ENCODE assay signal across 8 cellular contexts in genomic region chr15:50353251-50353998, GRCh38. TPM values are rescaled to one million over a fixed set of nuclear protein-coding genes. Genes with fewer than 3 reads are reported as not detected.
A peak's percentile ranks its signal among the peaks of the same experiment; 100 is the strongest.
DNase-seq lines count a peak whose midpoint lies in the region; ATAC-seq and TF ChIP-seq lines count a peak whose summit lies in the region.

No MANE protein-coding gene starts in this region.

- no peak overlapping the region for H3K56ac ChIP-seq in H9 (ENCODE audit: insufficient read length, low read depth, low read length)

- no peak overlapping the region for H2AK5ac ChIP-seq in H9 (ENCODE audit: insufficient read length, low read length)

- intact Hi-C loops in dorsolateral prefrontal cortex (cut with DNase I), result loop anchor here (10.0 kb wide), 3 partner anchors 331 to 729 kb away; partner anchors contain the start of genes TRPM7 (in 2 of the 2), AP4E1 (in 1 of the 2), DTWD1 (in 1 of the 2) and FAM227B (in 1 of the 2)

- H3K23ac ChIP-seq in H9 (ENCODE audit: insufficient read length, low read depth, low read length), result no peak overlapping the region

- no peaks in the 10 kb centered on the region for H3K27me3 ChIP-seq in H9 (ENCODE audit: insufficient read depth, low read length)
- H3K27me3 ChIP-seq in dorsolateral prefrontal cortex, result no peaks in the 10 kb centered on the region
- no peaks in the 10 kb centered on the region for H3K27me3 ChIP-seq in mucosa of rectum (ENCODE audit: control insufficient read depth in 2 of 2, insufficient read depth in 2 of 2, low read length in 2 of 2)

- WGBS in H9 (ENCODE audit: extremely low coverage, insufficient read length, low lambda C conversion rate), result no CpG with 5 or more reads among the region's 8 CpGs

- H3K27ac Mint-ChIP-seq in H9, result peak overlapping the region; percentile 97 to 99 (median 98)

- no peaks in the 10 kb centered on the region for H3K9me3 ChIP-seq in H9 (ENCODE audit: control insufficient read depth, low read depth, low read length)
- no peaks in the 10 kb centered on the region for H3K9me3 ChIP-seq in mucosa of rectum (ENCODE audit: control insufficient read depth in 2 of 2, low read length in 2 of 2)

- peaks cover 0 to 2% of the 10 kb centered on the region in 2 donors for H3K36me3 ChIP-seq in mucosa of rectum (ENCODE audit: control insufficient read depth in 2 of 2, insufficient read depth in 2 of 2, low read length in 2 of 2)

- H3K4me2 ChIP-seq in H9 (ENCODE audit: insufficient read depth, insufficient read length, low read length), result peak overlapping the region; percentile 89

- peaks cover 45% of the 10 kb centered on the region; the same call in 1 of the 2 replicates for H3K79me2 ChIP-seq in H9 (ENCODE audit: insufficient read depth, low read length)

- H3K4ac ChIP-seq in H9 (ENCODE audit: low read depth, low read length), result peak overlapping the region; percentile 58; the same call in 1 of the 2 replicates

- H3K36me3 Mint-ChIP-seq in H9 (ENCODE audit: insufficient read depth in 1 of 3, low read depth in 3 of 3), result peaks cover 27 to 44% (median 31%) of the 10 kb centered on the region in 3 experiments

- no peak overlapping the region for H2BK15ac ChIP-seq in H9 (ENCODE audit: low read depth, low read length)

- H3T11ph ChIP-seq in H9 (ENCODE audit: low read length), result no peak overlapping the region

- peaks cover 0 to 2% of the 10 kb centered on the region in 2 experiments; a peak in 1 of 5 replicates for H3K9me3 Mint-ChIP-seq in H9

- peaks cover 3% of the 10 kb centered on the region for H3K79me1 ChIP-seq in H9 (ENCODE audit: insufficient read depth, low read depth, low read length, poor library complexity, severe bottlenecking)

- H2BK120ac ChIP-seq in H9 (ENCODE audit: low read depth, low read length, poor library complexity, severe bottlenecking), result no peak overlapping the region

- no peaks in the 10 kb centered on the region for H3K27me3 Mint-ChIP-seq in H9 (ENCODE audit: low read depth)

- no peak overlapping the region for H2BK20ac ChIP-seq in H9 (ENCODE audit: low read depth, low read length, poor library complexity, severe bottlenecking)

- H3K4me3 ChIP-seq in AG10803 (ENCODE audit: low read length), result peak overlapping the region; percentile 92
- peak overlapping the region; percentile 70 to 100 (median 93) for H3K4me3 ChIP-seq in dorsolateral prefrontal cortex
- peak overlapping the region; percentile 95 to 98 for H3K4me3 ChIP-seq in mucosa of rectum (ENCODE audit: low read length in 2 of 2)

- no peak overlapping the region for H2BK12ac ChIP-seq in H9 (ENCODE audit: insufficient read length, low read depth, low read length)

- no peak overlapping the region for H2AFZ ChIP-seq in H9 (ENCODE audit: low read length)

- peaks cover 6% of the 10 kb centered on the region for H3K23me2 ChIP-seq in H9 (ENCODE audit: insufficient read length, low read depth, low read length, poor library complexity, severe bottlenecking)

- H3K4me3 Mint-ChIP-seq in H9, result peak overlapping the region; percentile 93 to 100

- H3K9ac ChIP-seq in H9 (ENCODE audit: extremely low read depth, insufficient read length, low read length) (peak overlapping the region; percentile 100), mucosa of rectum (ENCODE audit: low read depth in 1 of 2, low read length in 2 of 2) (peak overlapping the region; percentile 95 to 99)

- H3K4me1 ChIP-seq in H9 (ENCODE audit: insufficient read depth, low read length), result no peaks in the 10 kb centered on the region
- peaks cover 19 to 35% of the 10 kb centered on the region in 2 donors for H3K4me1 ChIP-seq in mucosa of rectum (ENCODE audit: control insufficient read depth in 2 of 2, insufficient read depth in 2 of 2, low read length in 2 of 2)

- H3K18ac ChIP-seq in H9 (ENCODE audit: insufficient read length, low read depth, low read length), result peak overlapping the region; percentile 100

- no peak overlapping the region for H4K5ac ChIP-seq in H9 (ENCODE audit: insufficient read length, low read depth, low read length)

- H4K8ac ChIP-seq in H9 (replicated peaks; ENCODE audit: insufficient read length, low read depth, low read length), result no peak overlapping the region

- H2BK5ac ChIP-seq in H9 (ENCODE audit: insufficient read length, low read length), result peak overlapping the region; percentile 54

- H3K4me1 Mint-ChIP-seq in H9, result peaks cover 34 to 41% of the 10 kb centered on the region in 2 experiments

- no peaks in the 10 kb centered on the region for H4K20me1 ChIP-seq in H9 (ENCODE audit: control insufficient read depth, insufficient read depth, insufficient read length)

- TF ChIP-seq CTCF in AG10803 (conservative IDR thresholded peaks at IDR 0.05; ENCODE audit: low read length), result no peak
- TF ChIP-seq CTCF in H9 (conservative IDR thresholded peaks at IDR 0.05), result no peak
- no peak for TF ChIP-seq CTCF in dorsolateral prefrontal cortex (IDR thresholded peaks at IDR 0.05 in 54 of 56, conservative IDR thresholded peaks at IDR 0.05 in 2 of 56; ENCODE audit: low read depth in 1 of 56, partially characterized antibody in 56 of 56)

- H3K27ac ChIP-seq in H9 (ENCODE audit: insufficient read length, low read depth, low read length) (peak overlapping the region; percentile 77), dorsolateral prefrontal cortex (peak overlapping the region in 57 of 59 donors; percentile 92 to 100 (median 98)), mucosa of rectum (ENCODE audit: low read depth in 2 of 2, low read length in 2 of 2) (peak overlapping the region; percentile 98 to 99)

- peak overlapping the region; percentile 100; the same call in 1 of the 2 replicates for H3K14ac ChIP-seq in H9 (ENCODE audit: insufficient read depth, low read length)

- no peak for ATAC-seq in HG03354 (IDR thresholded peaks at IDR 0.05; ENCODE audit: poor library complexity, severe bottlenecking, unreplicated experiment)

- peak overlapping the region; percentile 95 for H4K91ac ChIP-seq in H9 (ENCODE audit: insufficient read length, low read depth, low read length)

- DNase-seq in AG10803 (ENCODE audit: low read depth) (peak; percentile 94), H9 (no peak), RPMI7951 (ENCODE audit: low read depth) (peak; percentile 80), dorsolateral prefrontal cortex (no peak), NCI-H1417 (lab: John Stamatoyannopoulos, UW) (no peak), NCI-H187 treated with DMSO at 0.1 percent for 48 hours (lab: John Stamatoyannopoulos, UW) (no peak)

RNA-seq across cellular contexts. Expression of gene GABPB1, which starts 1.6 kb away (rescaled TPM):
- total RNA-seq in H9 (2021), result 43.2 and 45.0 TPM in 2 replicates
- total RNA-seq in RPMI7951 (2014; rRNA removed; shearing (Covaris generic)), result 67.2 and 78.1 TPM in 2 replicates
- 10 to 100 TPM in 89 of 120 experiments, 1 to 10 TPM in 31; 7.9 to 16.9 (median 11.0) TPM for total RNA-seq in dorsolateral prefrontal cortex

Comparison
In these comparisons a context has a peak if more than half of its experiments do, and no peak if none do; other contexts are left out.
1. DNase-seq: peak in AG10803 (single experiment) and RPMI7951 (single experiment); none in H9 (single experiment), dorsolateral prefrontal cortex (0 of 10), NCI-H1417 (0 of 3) and NCI-H187 treated with DMSO at 0.1 percent for 48 hours (single experiment).
2. Peak in every context shown above with its lines, with median percentiles within 50 percentile points of each other: H3K4me3 ChIP-seq and H3K27ac ChIP-seq.